18 cellular contexts compared by ENCODE assay signal in genomic region chr3:36909666-36910065, GRCh38.
"Had no signal": no experiment of that assay in that cellular context is flagged by ENCODE, and none has a peak within 500 bp of the region (broad histone marks: within the 10 kb centered on the region; RNA-seq: fewer than 3 reads in every experiment).

No MANE protein-coding gene starts in this region.

- H3K36me3 ChIP-seq: gastroesophageal sphincter, tibial nerve, vagina had no signal

- H3K9me3 Mint-ChIP-seq: activated CD4-positive, alpha-beta memory T cell treated with anti-CD3 and anti-CD28 coated beads, Interleukin-2, amount 10 ng/mL, durations not matched to agents 7 days and 5 days; activated naive CD8-positive, alpha-beta T cell treated with anti-CD3 and anti-CD28 coated beads, Interleukin-2, amount 50 U/mL, for 24 hours; mesothelial cell of epicardium; stimulated activated naive B cell treated with anti-CD40 and anti-IgM and Interleukin-4, amounts not matched to agents 10 μg/mL and 1 μg/mL and 100 μg/mL, for 72 hours had no signal

- H3K27me3 ChIP-seq: gastroesophageal sphincter, tibial nerve, vagina had no signal

- H3K4me3 ChIP-seq: coronary artery, gastroesophageal sphincter, smooth muscle cell, tibial nerve, vagina had no signal

- H3K4me2 ChIP-seq: smooth muscle cell had no signal

- H3K36me3 Mint-ChIP-seq: stimulated activated naive B cell treated with anti-CD40 and anti-IgM and Interleukin-4, amounts not matched to agents 10 μg/mL and 1 μg/mL and 100 μg/mL, for 72 hours had no signal

- H3K27ac Mint-ChIP-seq: mesothelial cell of epicardium, progenitor cell of endocrine pancreas had no signal

- H3K9me3 ChIP-seq: gastroesophageal sphincter, tibial nerve, vagina had no signal

- H3K4me3 Mint-ChIP-seq: mesothelial cell of epicardium had no signal

- ATAC-seq: activated naive CD8-positive, alpha-beta T cell treated with anti-CD3 and anti-CD28 coated beads, Interleukin-2, amount 50 U/mL, for 24 hours; gastroesophageal sphincter; right cardiac atrium; stimulated activated naive B cell treated with anti-CD40 and anti-IgM and Interleukin-4, amounts not matched to agents 10 μg/mL and 1 μg/mL and 100 μg/mL, for 72 hours had no signal

- H3K27me3 Mint-ChIP-seq: activated CD4-positive, alpha-beta memory T cell treated with anti-CD3 and anti-CD28 coated beads, Interleukin-2, amount 10 ng/mL, durations not matched to agents 7 days and 5 days; activated naive CD8-positive, alpha-beta T cell treated with anti-CD3 and anti-CD28 coated beads, Interleukin-2, amount 50 U/mL, for 24 hours; progenitor cell of endocrine pancreas; stimulated activated naive B cell treated with anti-CD40 and anti-IgM and Interleukin-4, amounts not matched to agents 10 μg/mL and 1 μg/mL and 100 μg/mL, for 72 hours had no signal

- DNase-seq: activated CD4-positive, alpha-beta memory T cell treated with anti-CD3 and anti-CD28 coated beads, Interleukin-2, amount 10 ng/mL, durations not matched to agents 7 days and 5 days; activated CD4-positive, CD25-positive, alpha-beta regulatory T cell treated with anti-CD3 and anti-CD28 coated beads, Interleukin-2, amount 50 U/mL, for 72 hours; activated CD8-positive, alpha-beta memory T cell treated with anti-CD3 and anti-CD28 coated beads, Interleukin-2, amount 50 U/mL, for 48 hours; activated naive CD4-positive, alpha-beta T cell treated with Interleukin-2 at 50 U/mL for 16 hours; activated naive CD8-positive, alpha-beta T cell treated with anti-CD3 and anti-CD28 coated beads, Interleukin-2, amount 50 U/mL, for 24 hours; caudate nucleus; effector CD8-positive, alpha-beta T cell; kidney glomerular epithelial cell; nucleus accumbens; right cardiac atrium; stimulated activated naive B cell treated with anti-CD40 and anti-IgM and Interleukin-4, amounts not matched to agents 10 μg/mL and 1 μg/mL and 100 μg/mL, for 72 hours had no signal
